29 cellular contexts compared by ENCODE assay signal in genomic region chr7:117085275-117085674, GRCh38.
DNase-seq lines count a peak whose midpoint lies in the region; ATAC-seq and TF ChIP-seq lines count a peak whose summit lies in the region.
"Had no signal": no experiment of that assay in that cellular context is flagged by ENCODE, and none has a peak within 500 bp of the region (broad histone marks: within the 10 kb centered on the region; RNA-seq: fewer than 3 reads in every experiment).

No MANE protein-coding gene starts in this region.

- H3K4me1 ChIP-seq in IMR-90 (ENCODE audit: control insufficient read depth, insufficient read depth, low read length): peaks cover 5% of the 10 kb centered on the region; the same call in 1 of the 2 replicates
- peaks cover 32% of the 10 kb centered on the region for H3K4me1 ChIP-seq in foreskin keratinocyte
- peaks cover 0 to 25% of the 10 kb centered on the region in 2 donors for H3K4me1 ChIP-seq in adrenal gland (replicated peaks in 1 of 2)
- H3K4me1 ChIP-seq: prostate gland had no signal

- TF ChIP-seq CTCF in AG10803 (conservative IDR thresholded peaks at IDR 0.05; ENCODE audit: low read length): no peak
- TF ChIP-seq CTCF in IMR-90 (conservative IDR thresholded peaks at IDR 0.05; ENCODE audit: low read depth, low read length): no peak
- TF ChIP-seq CTCF in WTC11 (IDR thresholded peaks at IDR 0.05): no peak
- no peak for TF ChIP-seq CTCF in foreskin keratinocyte (conservative IDR thresholded peaks at IDR 0.05)
- TF ChIP-seq CTCF in adrenal gland (IDR thresholded peaks at IDR 0.05): no peak

- H3K4me3 Mint-ChIP-seq in WTC11 (no peak overlapping the region), T-cell (no peak overlapping the region)
- H3K4me3 Mint-ChIP-seq: neural crest cell had no signal

- TF ChIP-seq RAD21 in IMR-90 (IDR thresholded peaks at IDR 0.05; ENCODE audit: low read length): no peak

- H4K20me1 ChIP-seq in IMR-90 (ENCODE audit: insufficient read depth, low read length): peaks cover 3% of the 10 kb centered on the region; the same call in 1 of the 2 replicates

- TF ChIP-seq POLR2A in IMR-90 (IDR thresholded peaks at IDR 0.05; ENCODE audit: low read depth, low read length) (no peak), adrenal gland (IDR thresholded peaks at IDR 0.05) (no peak)

- BruUV-seq in IMR-90 (replicated peaks; lab: Mats Ljungman, UMichigan): no TSS peak

- in situ Hi-C loops in IMR-90 (cut with MboI; ENCODE audit: low sequenced_read_pairs): no loop called here

- no peak overlapping the region for H2AK5ac ChIP-seq in IMR-90 (ENCODE audit: low read depth, low read length)

- no peaks in the 10 kb centered on the region for H3K27me3 ChIP-seq in IMR-90 (ENCODE audit: control insufficient read depth, insufficient read depth, low read length)
- no peaks in the 10 kb centered on the region for H3K27me3 ChIP-seq in foreskin keratinocyte
- H3K27me3 ChIP-seq in adrenal gland: no peaks in the 10 kb centered on the region
- H3K27me3 ChIP-seq: gastroesophageal sphincter, sigmoid colon, stomach, tibial artery had no signal

- H3K79me1 ChIP-seq in IMR-90 (ENCODE audit: low read depth in 1 of 2, low read length in 2 of 2): peaks cover 24 to 28% of the 10 kb centered on the region in 2 experiments

- H3K4ac ChIP-seq in IMR-90 (ENCODE audit: low read depth, low read length): no peak overlapping the region

- H3K36me3 Mint-ChIP-seq in WTC11 (no peaks in the 10 kb centered on the region), T-cell (no peaks in the 10 kb centered on the region)
- H3K36me3 Mint-ChIP-seq: activated naive CD4-positive, alpha-beta T cell treated with anti-CD3 and anti-CD28 coated beads, Interleukin-2, amount 50 U/mL, for 72 hours; CD14-positive monocyte had no signal

- no peak overlapping the region for H2BK20ac ChIP-seq in IMR-90 (ENCODE audit: low read depth, low read length)

- H3K4me3 ChIP-seq in AG10803 (ENCODE audit: low read length): no peak overlapping the region
- H3K4me3 ChIP-seq in IMR-90 (ENCODE audit: insufficient read depth, low read depth, low read length): no peak overlapping the region
- H3K4me3 ChIP-seq in adrenal gland: no peak overlapping the region
- H3K4me3 ChIP-seq: gastroesophageal sphincter, mucosa of descending colon, prostate gland, sigmoid colon, stomach, tibial artery had no signal

- H2AK9ac ChIP-seq in IMR-90 (replicated peaks; ENCODE audit: low read depth, low read length, poor library complexity): no peak overlapping the region

- no peak overlapping the region for H4K5ac ChIP-seq in IMR-90 (ENCODE audit: low read depth, low read length)

- peak overlapping the region; percentile 40; the same call in 1 of the 2 replicates for H3K4me2 ChIP-seq in IMR-90 (ENCODE audit: low read depth, low read length)

- no peak overlapping the region for H3K56ac ChIP-seq in IMR-90 (ENCODE audit: extremely low read depth, insufficient read depth, low read length)

- CTCF ChIA-PET in IMR-90 (lab: Yijun Ruan, JAX): no interaction called here
- CTCF ChIA-PET in WTC11 (lab: Charles Lee): interaction anchor here (0.7 to 0.9 kb wide), 2 partner anchors 33 to 187 kb away, joined by 3 read pairs; no protein-coding TSS in a partner anchor
- CTCF ChIA-PET in T-cell (lab: Charles Lee): no interaction called here

- H3K14ac ChIP-seq in IMR-90 (replicated peaks; ENCODE audit: low read depth, low read length): no peak overlapping the region; the same call in 1 of the 2 replicates

- peak overlapping the region; percentile 12; the same call in 1 of the 2 replicates for H3K18ac ChIP-seq in IMR-90 (ENCODE audit: low read depth, low read length)

- H3K4me1 Mint-ChIP-seq in WTC11 (peaks cover 8% of the 10 kb centered on the region), T-cell (peaks cover 25 to 31% (median 30%) of the 10 kb centered on the region in 3 donors)

- no peak overlapping the region for H3K23ac ChIP-seq in IMR-90 (ENCODE audit: low read depth, low read length)

- no CpG with 5 or more reads among the region's 3 CpGs for WGBS in IMR-90 (ENCODE audit: extremely low coverage in 2 of 2, insufficient read length in 1 of 2), 2 experiments
- WGBS in adrenal gland, 4 donors: 87 to 96% (median 92%) methylated on average over 3 of the region's 3 CpGs

- H3K27me3 Mint-ChIP-seq in WTC11 (ENCODE audit: low read depth): no peaks in the 10 kb centered on the region
- H3K27me3 Mint-ChIP-seq in T-cell: no peaks in the 10 kb centered on the region

- intact Hi-C loops in IMR-90 (cut with micrococcal nuclease): no loop called here
- intact Hi-C loops in adrenal gland (cut with DNase I): no loop called here

- H2BK5ac ChIP-seq in IMR-90 (ENCODE audit: low read depth, low read length, poor library complexity, severe bottlenecking): no peak overlapping the region

- H2AFZ ChIP-seq in IMR-90 (replicated peaks; ENCODE audit: low read length, poor library complexity): no peak overlapping the region

- no peak overlapping the region for H2BK15ac ChIP-seq in IMR-90 (ENCODE audit: low read depth, low read length)

- H3K9me3 ChIP-seq in IMR-90 (ENCODE audit: control insufficient read depth, insufficient read depth, low read length) (no peaks in the 10 kb centered on the region), adrenal gland (replicated peaks in 1 of 3) (no peaks in the 10 kb centered on the region)
- H3K9me3 ChIP-seq: gastroesophageal sphincter, mucosa of descending colon, prostate gland, sigmoid colon, stomach, tibial artery had no signal

- H3K9me1 ChIP-seq in IMR-90 (ENCODE audit: insufficient read depth, low read length): 0 out of 2 replicates have a peak, but pooled peaks cover 5% of the 10 kb centered on the region

- H3K9ac ChIP-seq in IMR-90 (ENCODE audit: low read depth, low read length): no peak overlapping the region

- 0 out of 2 replicates have a peak overlapping the region, but pooled peaks have one; percentile 20 for H3K27ac Mint-ChIP-seq in WTC11
- no peak overlapping the region for H3K27ac Mint-ChIP-seq in T-cell
- H3K27ac Mint-ChIP-seq: activated naive CD4-positive, alpha-beta T cell treated with anti-CD3 and anti-CD28 coated beads, Interleukin-2, amount 50 U/mL, for 72 hours; activated T-helper 2 cell treated with anti-CD3 and anti-CD28 coated beads, Interferon-gamma antibody, Interleukin-2, Interleukin-4, amounts not matched to agents 10 μg/mL and 5 μg/mL and 100 μg/mL, durations not matched to agents 14 hours and 24 hours and 36 hours had no signal

- dilution Hi-C loops in IMR-90 (cut with HindIII; ENCODE audit: low sequenced_read_pairs, unreplicated experiment): no loop called here

- no peak overlapping the region for H2BK120ac ChIP-seq in IMR-90 (ENCODE audit: low read depth, low read length)

- H4K8ac ChIP-seq in IMR-90 (ENCODE audit: low read depth in 2 of 2, low read length in 2 of 2): no peak overlapping the region

- ATAC-seq in IMR-90 (ENCODE audit: low read depth) (no peak), WTC11 (no peak), foreskin keratinocyte (peak; percentile 87), HG02884 (IDR thresholded peaks at IDR 0.05; ENCODE audit: unreplicated experiment) (no peak), T-cell (replicated peaks in 1 of 4) (no peak)
- ATAC-seq: activated naive CD4-positive, alpha-beta T cell treated with anti-CD3 and anti-CD28 coated beads, Interleukin-2, amount 50 U/mL, for 72 hours; gastroesophageal sphincter; mucosa of descending colon had no signal

- H3K27ac ChIP-seq in IMR-90 (ENCODE audit: insufficient read depth, low read length): no peak overlapping the region
- H3K27ac ChIP-seq in foreskin keratinocyte: peak overlapping the region; percentile 89
- no peak overlapping the region for H3K27ac ChIP-seq in adrenal gland
- H3K27ac ChIP-seq: gastroesophageal sphincter, prostate gland, sigmoid colon, stomach, tibial artery had no signal

- POLR2A ChIA-PET in IMR-90 (lab: Charles Lee; ENCODE audit: unreplicated experiment) (no interaction called here), WTC11 (lab: Charles Lee) (no interaction called here), T-cell (lab: Charles Lee) (no interaction called here)

- DNase-seq in AG10803 (ENCODE audit: low read depth) (peak; percentile 31), IMR-90 (no peak), WTC11 (ENCODE audit: low spot score) (no peak), foreskin keratinocyte (peak; percentile 60 to 82), T-cell (no peak), COLO829 (ENCODE audit: low spot score) (no peak), adrenal gland (no peak)
- DNase-seq: activated CD4-positive, alpha-beta T cell treated with anti-CD3 and anti-CD28 coated beads, Interleukin-2, amount 50 U/mL, for 48 hours; activated CD4-positive, CD25-positive, alpha-beta regulatory T cell; activated CD8-positive, alpha-beta memory T cell treated with anti-CD3 and anti-CD28 coated beads, Interleukin-2, amount 50 U/mL, for 48 hours; erythroblast; GDM1; KG1; mucosa of descending colon; NCI-H1436 treated with DMSO at 0.1 percent for 48 hours; NCI-H2227 treated with DMSO at 0.1 percent for 48 hours; NCI-H748 treated with DMSO at 0.1 percent for 48 hours; RPMI8226; sigmoid colon; stimulated activated CD8-positive, alpha-beta memory T cell treated with anti-CD3 and anti-CD28 coated beads, Interleukin-4, amount 100 ng/mL, for 48 hours; stomach; tibial artery had no signal

- no peak overlapping the region for H4K91ac ChIP-seq in IMR-90 (ENCODE audit: insufficient read depth, low read depth, low read length)

- no peaks in the 10 kb centered on the region for H3K9me3 Mint-ChIP-seq in WTC11
- no peaks in the 10 kb centered on the region for H3K9me3 Mint-ChIP-seq in T-cell
- H3K9me3 Mint-ChIP-seq: activated naive CD4-positive, alpha-beta T cell treated with anti-CD3 and anti-CD28 coated beads, Interleukin-2, amount 50 U/mL, for 72 hours; activated T-helper 2 cell treated with anti-CD3 and anti-CD28 coated beads, Interferon-gamma antibody, Interleukin-2, Interleukin-4, amounts not matched to agents 10 μg/mL and 5 μg/mL and 100 μg/mL, durations not matched to agents 14 hours and 24 hours and 36 hours; CD14-positive monocyte; neural crest cell had no signal

- H3K36me3 ChIP-seq in IMR-90 (ENCODE audit: control insufficient read depth, insufficient read depth, low read length): no peaks in the 10 kb centered on the region
- H3K36me3 ChIP-seq in adrenal gland (replicated peaks in 1 of 2): no peaks in the 10 kb centered on the region
- H3K36me3 ChIP-seq: gastroesophageal sphincter, prostate gland, sigmoid colon, stomach, tibial artery had no signal

TF ChIP-seq in IMR-90, 13 proteins besides CTCF, POLR2A, EP300 and RAD21 (continues in another document):
- TF ChIP-seq NFE2L2 (IDR thresholded peaks at IDR 0.05; ENCODE audit: low read depth, low read length) (no peak), RCOR1 (IDR thresholded peaks at IDR 0.05; ENCODE audit: insufficient replicate concordance, low read length) (no peak), SMC3 (IDR thresholded peaks at IDR 0.05; ENCODE audit: low read depth, low read length) (no peak)

TF ChIP-seq in WTC11, 78 proteins besides CTCF, POLR2A, EP300 and RAD21 (continues in another document):
- TF ChIP-seq NFE2L1 (CRISPR knock-in tag; IDR thresholded peaks at IDR 0.05): no peak
- TF ChIP-seq NR1H2 (CRISPR knock-in tag; IDR thresholded peaks at IDR 0.05): no peak
- no peak for TF ChIP-seq SMAD3 (CRISPR knock-in tag; IDR thresholded peaks at IDR 0.05; ENCODE audit: borderline replicate concordance)
- no peak for TF ChIP-seq TEAD4 (CRISPR knock-in tag; IDR thresholded peaks at IDR 0.05)
- TF ChIP-seq ZNF317 (CRISPR knock-in tag; IDR thresholded peaks at IDR 0.05; ENCODE audit: borderline replicate concordance, low read depth): no peak
- TF ChIP-seq NR3C1 (CRISPR knock-in tag; conservative IDR thresholded peaks at IDR 0.05; ENCODE audit: low read depth): no peak

Comparison
In these comparisons a context has a peak if more than half of its experiments do, and no peak if none do; other contexts are left out.
1. DNase-seq: peak in AG10803 (single experiment) and foreskin keratinocyte (2 of 2); none in IMR-90 (single experiment), WTC11 (single experiment), T-cell (0 of 34), COLO829 (single experiment) and adrenal gland (0 of 7).